1 cellular context compared by ENCODE assay signal in the genomic region with DNA sequence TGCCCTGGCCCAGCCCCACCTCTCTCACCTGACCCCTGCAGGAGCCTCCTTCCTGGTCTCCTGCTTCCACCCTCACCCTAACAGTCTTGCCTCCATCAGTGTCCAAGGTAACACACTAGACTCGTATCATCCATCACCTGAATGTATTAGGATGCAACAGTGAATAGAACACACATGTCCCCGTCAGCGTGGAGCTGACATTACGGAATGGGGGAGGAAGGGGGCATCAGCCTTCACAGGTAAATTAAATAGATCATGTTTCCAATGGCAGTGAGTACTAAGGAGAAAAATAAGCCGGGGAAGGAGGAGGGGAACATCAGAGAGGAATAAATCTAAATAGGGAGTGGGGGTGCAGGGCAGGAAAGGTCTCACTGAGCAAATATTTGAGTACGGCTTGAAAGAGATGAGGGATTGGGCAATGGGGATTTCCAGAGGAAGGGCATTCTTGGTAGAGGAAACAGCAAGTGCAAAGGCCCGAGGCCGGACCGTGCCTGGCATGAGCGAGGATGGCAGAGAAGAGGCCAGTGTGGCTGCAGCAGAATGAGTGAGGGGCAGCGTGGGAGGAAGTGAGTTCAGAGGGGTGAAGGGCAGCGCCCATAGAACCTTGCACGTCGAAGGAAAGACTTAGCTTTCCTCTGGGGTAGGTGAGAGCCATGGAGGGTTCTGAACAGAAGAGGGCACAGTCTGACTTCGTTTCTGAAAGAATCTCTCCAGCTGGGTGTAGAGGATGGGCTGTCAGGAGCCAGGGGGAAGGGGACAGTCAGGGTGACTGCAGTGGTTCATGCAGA.
A peak's percentile ranks its signal among the peaks of the same experiment; 100 is the strongest.
TF ChIP-seq lines count a peak whose summit lies in the region.

No MANE protein-coding gene starts in this region.

TF ChIP-seq in HepG2, 621 proteins besides CTCF, POLR2A, EP300 and RAD21 (continued from another document and continues in another):
- TF ChIP-seq, protein P1, sequence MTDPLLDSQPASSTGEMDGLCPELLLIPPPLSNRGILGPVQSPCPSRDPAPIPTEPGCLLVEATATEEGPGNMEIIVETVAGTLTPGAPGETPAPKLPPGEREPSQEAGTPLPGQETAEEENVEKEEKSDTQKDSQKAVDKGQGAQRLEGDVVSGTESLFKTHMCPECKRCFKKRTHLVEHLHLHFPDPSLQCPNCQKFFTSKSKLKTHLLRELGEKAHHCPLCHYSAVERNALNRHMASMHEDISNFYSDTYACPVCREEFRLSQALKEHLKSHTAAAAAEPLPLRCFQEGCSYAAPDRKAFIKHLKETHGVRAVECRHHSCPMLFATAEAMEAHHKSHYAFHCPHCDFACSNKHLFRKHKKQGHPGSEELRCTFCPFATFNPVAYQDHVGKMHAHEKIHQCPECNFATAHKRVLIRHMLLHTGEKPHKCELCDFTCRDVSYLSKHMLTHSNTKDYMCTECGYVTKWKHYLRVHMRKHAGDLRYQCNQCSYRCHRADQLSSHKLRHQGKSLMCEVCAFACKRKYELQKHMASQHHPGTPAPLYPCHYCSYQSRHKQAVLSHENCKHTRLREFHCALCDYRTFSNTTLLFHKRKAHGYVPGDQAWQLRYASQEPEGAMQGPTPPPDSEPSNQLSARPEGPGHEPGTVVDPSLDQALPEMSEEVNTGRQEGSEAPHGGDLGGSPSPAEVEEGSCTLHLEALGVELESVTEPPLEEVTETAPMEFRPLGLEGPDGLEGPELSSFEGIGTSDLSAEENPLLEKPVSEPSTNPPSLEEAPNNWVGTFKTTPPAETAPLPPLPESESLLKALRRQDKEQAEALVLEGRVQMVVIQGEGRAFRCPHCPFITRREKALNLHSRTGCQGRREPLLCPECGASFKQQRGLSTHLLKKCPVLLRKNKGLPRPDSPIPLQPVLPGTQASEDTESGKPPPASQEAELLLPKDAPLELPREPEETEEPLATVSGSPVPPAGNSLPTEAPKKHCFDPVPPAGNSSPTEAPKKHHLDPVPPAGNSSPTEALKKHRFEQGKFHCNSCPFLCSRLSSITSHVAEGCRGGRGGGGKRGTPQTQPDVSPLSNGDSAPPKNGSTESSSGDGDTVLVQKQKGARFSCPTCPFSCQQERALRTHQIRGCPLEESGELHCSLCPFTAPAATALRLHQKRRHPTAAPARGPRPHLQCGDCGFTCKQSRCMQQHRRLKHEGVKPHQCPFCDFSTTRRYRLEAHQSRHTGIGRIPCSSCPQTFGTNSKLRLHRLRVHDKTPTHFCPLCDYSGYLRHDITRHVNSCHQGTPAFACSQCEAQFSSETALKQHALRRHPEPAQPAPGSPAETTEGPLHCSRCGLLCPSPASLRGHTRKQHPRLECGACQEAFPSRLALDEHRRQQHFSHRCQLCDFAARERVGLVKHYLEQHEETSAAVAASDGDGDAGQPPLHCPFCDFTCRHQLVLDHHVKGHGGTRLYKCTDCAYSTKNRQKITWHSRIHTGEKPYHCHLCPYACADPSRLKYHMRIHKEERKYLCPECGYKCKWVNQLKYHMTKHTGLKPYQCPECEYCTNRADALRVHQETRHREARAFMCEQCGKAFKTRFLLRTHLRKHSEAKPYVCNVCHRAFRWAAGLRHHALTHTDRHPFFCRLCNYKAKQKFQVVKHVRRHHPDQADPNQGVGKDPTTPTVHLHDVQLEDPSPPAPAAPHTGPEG (CRISPR knock-in tag; IDR thresholded peaks at IDR 0.05), result no peak
- TF ChIP-seq RORA (CRISPR knock-in tag; IDR thresholded peaks at IDR 0.05) (no peak), ZNF678 (CRISPR knock-in tag; IDR thresholded peaks at IDR 0.05) (0 out of 2 replicates have a peak, but pooled peaks have one; percentile 79), EZH2 (conservative IDR thresholded peaks at IDR 0.05; ENCODE audit: low read depth, low read length) (no peak), ZMYM2 (CRISPR knock-in tag; IDR thresholded peaks at IDR 0.05) (peak; percentile 100), DPF2 (CRISPR knock-in tag; IDR thresholded peaks at IDR 0.05; ENCODE audit: borderline replicate concordance, low read depth) (peak; percentile 98), ATF7-NPFF (CRISPR knock-in tag; IDR thresholded peaks at IDR 0.05; ENCODE audit: low read depth) (peak; percentile 86), MED8 (CRISPR knock-in tag; IDR thresholded peaks at IDR 0.05; ENCODE audit: insufficient replicate concordance) (peak; percentile 99), ZFP37 (CRISPR knock-in tag; IDR thresholded peaks at IDR 0.05; ENCODE audit: borderline replicate concordance) (no peak), NCOA2 (CRISPR knock-in tag; IDR thresholded peaks at IDR 0.05) (peak; percentile 100), ZFP41 (CRISPR knock-in tag; IDR thresholded peaks at IDR 0.05; ENCODE audit: borderline replicate concordance) (no peak), ZNF776 (CRISPR knock-in tag; IDR thresholded peaks at IDR 0.05) (peak; percentile 77; the same call in 1 of the 2 replicates), HNF4G (IDR thresholded peaks at IDR 0.05; ENCODE audit: borderline replicate concordance, low read depth, low read length) (peak; percentile 89), HNF4G (CRISPR knock-in tag; IDR thresholded peaks at IDR 0.05; ENCODE audit: borderline replicate concordance, low read depth) (peak; percentile 83), NBN (conservative IDR thresholded peaks at IDR 0.05) (peak; percentile 72; the same call in 1 of the 2 replicates), MTA1 (CRISPR knock-in tag; IDR thresholded peaks at IDR 0.05; ENCODE audit: borderline replicate concordance) (peak; percentile 100), SCMH1 (CRISPR knock-in tag; IDR thresholded peaks at IDR 0.05; ENCODE audit: borderline replicate concordance) (no peak), POLR2G (IDR thresholded peaks at IDR 0.05; ENCODE audit: low read depth, low read length) (peak; percentile 86), ZNF337 (CRISPR knock-in tag; IDR thresholded peaks at IDR 0.05; ENCODE audit: borderline replicate concordance, low read depth) (peak; percentile 64; the same call in 1 of the 2 replicates), ZNF841 (CRISPR knock-in tag; IDR thresholded peaks at IDR 0.05; ENCODE audit: borderline replicate concordance) (no peak), ZNF354B (CRISPR knock-in tag; IDR thresholded peaks at IDR 0.05) (no peak)
- TF ChIP-seq, protein P2, sequence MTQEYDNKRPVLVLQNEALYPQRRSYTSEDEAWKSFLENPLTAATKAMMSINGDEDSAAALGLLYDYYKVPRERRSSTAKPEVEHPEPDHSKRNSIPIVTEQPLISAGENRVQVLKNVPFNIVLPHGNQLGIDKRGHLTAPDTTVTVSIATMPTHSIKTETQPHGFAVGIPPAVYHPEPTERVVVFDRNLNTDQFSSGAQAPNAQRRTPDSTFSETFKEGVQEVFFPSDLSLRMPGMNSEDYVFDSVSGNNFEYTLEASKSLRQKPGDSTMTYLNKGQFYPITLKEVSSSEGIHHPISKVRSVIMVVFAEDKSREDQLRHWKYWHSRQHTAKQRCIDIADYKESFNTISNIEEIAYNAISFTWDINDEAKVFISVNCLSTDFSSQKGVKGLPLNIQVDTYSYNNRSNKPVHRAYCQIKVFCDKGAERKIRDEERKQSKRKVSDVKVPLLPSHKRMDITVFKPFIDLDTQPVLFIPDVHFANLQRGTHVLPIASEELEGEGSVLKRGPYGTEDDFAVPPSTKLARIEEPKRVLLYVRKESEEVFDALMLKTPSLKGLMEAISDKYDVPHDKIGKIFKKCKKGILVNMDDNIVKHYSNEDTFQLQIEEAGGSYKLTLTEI (CRISPR knock-in tag; conservative IDR thresholded peaks at IDR 0.05), result no peak
- TF ChIP-seq, protein P3, sequence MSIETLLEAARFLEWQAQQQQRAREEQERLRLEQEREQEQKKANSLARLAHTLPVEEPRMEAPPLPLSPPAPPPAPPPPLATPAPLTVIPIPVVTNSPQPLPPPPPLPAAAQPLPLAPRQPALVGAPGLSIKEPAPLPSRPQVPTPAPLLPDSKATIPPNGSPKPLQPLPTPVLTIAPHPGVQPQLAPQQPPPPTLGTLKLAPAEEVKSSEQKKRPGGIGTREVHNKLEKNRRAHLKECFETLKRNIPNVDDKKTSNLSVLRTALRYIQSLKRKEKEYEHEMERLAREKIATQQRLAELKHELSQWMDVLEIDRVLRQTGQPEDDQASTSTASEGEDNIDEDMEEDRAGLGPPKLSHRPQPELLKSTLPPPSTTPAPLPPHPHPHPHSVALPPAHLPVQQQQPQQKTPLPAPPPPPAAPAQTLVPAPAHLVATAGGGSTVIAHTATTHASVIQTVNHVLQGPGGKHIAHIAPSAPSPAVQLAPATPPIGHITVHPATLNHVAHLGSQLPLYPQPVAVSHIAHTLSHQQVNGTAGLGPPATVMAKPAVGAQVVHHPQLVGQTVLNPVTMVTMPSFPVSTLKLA (IDR thresholded peaks at IDR 0.05), result peak; percentile 37; the same call in 1 of the 2 replicates
- TF ChIP-seq, protein P4, sequence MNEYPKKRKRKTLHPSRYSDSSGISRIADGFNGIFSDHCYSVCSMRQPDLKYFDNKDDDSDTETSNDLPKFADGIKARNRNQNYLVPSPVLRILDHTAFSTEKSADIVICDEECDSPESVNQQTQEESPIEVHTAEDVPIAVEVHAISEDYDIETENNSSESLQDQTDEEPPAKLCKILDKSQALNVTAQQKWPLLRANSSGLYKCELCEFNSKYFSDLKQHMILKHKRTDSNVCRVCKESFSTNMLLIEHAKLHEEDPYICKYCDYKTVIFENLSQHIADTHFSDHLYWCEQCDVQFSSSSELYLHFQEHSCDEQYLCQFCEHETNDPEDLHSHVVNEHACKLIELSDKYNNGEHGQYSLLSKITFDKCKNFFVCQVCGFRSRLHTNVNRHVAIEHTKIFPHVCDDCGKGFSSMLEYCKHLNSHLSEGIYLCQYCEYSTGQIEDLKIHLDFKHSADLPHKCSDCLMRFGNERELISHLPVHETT (CRISPR knock-in tag; conservative IDR thresholded peaks at IDR 0.05), result no peak; the same call in 1 of the 2 replicates
- TF ChIP-seq, protein P5, sequence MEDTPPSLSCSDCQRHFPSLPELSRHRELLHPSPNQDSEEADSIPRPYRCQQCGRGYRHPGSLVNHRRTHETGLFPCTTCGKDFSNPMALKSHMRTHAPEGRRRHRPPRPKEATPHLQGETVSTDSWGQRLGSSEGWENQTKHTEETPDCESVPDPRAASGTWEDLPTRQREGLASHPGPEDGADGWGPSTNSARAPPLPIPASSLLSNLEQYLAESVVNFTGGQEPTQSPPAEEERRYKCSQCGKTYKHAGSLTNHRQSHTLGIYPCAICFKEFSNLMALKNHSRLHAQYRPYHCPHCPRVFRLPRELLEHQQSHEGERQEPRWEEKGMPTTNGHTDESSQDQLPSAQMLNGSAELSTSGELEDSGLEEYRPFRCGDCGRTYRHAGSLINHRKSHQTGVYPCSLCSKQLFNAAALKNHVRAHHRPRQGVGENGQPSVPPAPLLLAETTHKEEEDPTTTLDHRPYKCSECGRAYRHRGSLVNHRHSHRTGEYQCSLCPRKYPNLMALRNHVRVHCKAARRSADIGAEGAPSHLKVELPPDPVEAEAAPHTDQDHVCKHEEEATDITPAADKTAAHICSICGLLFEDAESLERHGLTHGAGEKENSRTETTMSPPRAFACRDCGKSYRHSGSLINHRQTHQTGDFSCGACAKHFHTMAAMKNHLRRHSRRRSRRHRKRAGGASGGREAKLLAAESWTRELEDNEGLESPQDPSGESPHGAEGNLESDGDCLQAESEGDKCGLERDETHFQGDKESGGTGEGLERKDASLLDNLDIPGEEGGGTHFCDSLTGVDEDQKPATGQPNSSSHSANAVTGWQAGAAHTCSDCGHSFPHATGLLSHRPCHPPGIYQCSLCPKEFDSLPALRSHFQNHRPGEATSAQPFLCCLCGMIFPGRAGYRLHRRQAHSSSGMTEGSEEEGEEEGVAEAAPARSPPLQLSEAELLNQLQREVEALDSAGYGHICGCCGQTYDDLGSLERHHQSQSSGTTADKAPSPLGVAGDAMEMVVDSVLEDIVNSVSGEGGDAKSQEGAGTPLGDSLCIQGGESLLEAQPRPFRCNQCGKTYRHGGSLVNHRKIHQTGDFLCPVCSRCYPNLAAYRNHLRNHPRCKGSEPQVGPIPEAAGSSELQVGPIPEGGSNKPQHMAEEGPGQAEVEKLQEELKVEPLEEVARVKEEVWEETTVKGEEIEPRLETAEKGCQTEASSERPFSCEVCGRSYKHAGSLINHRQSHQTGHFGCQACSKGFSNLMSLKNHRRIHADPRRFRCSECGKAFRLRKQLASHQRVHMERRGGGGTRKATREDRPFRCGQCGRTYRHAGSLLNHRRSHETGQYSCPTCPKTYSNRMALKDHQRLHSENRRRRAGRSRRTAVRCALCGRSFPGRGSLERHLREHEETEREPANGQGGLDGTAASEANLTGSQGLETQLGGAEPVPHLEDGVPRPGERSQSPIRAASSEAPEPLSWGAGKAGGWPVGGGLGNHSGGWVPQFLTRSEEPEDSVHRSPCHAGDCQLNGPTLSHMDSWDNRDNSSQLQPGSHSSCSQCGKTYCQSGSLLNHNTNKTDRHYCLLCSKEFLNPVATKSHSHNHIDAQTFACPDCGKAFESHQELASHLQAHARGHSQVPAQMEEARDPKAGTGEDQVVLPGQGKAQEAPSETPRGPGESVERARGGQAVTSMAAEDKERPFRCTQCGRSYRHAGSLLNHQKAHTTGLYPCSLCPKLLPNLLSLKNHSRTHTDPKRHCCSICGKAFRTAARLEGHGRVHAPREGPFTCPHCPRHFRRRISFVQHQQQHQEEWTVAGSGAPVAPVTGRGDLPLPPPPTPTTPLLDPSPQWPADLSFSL (CRISPR knock-in tag; IDR thresholded peaks at IDR 0.05), result no peak; the same call in 1 of the 2 replicates
- TF ChIP-seq, protein P6, sequence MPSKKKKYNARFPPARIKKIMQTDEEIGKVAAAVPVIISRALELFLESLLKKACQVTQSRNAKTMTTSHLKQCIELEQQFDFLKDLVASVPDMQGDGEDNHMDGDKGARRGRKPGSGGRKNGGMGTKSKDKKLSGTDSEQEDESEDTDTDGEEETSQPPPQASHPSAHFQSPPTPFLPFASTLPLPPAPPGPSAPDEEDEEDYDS (CRISPR knock-in tag; IDR thresholded peaks at IDR 0.05), result peak; percentile 84
- TF ChIP-seq, protein P7, sequence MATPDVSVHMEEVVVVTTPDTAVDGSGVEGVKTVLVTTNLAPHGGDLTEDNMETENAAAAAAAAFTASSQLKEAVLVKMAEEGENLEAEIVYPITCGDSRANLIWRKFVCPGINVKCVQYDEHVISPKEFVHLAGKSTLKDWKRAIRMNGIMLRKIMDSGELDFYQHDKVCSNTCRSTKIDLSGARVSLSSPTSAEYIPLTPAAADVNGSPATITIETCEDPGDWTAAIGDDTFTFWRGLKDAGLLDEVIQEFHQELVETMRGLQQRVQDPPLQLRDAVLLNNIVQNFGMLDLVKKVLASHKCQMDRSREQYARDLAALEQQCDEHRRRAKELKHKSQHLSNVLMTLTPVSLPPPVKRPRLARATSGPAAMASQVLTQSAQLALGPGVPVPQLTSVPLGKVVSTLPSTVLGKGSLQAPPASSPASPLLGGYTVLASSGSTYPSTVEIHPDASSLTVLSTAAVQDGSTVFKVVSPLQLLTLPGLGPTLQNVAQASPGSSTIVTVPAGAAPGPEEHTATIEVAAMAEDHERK (CRISPR knock-in tag; IDR thresholded peaks at IDR 0.05; ENCODE audit: low read depth), result 0 out of 2 replicates have a peak, but pooled peaks have one; percentile 37
